Comparison of ENCODE assay signal across 30 cellular contexts in genomic region chr3:161455962-161456361, GRCh38. TPM values are rescaled to one million over a fixed set of nuclear protein-coding genes. Genes with fewer than 3 reads are reported as not detected.
"Had no signal": no experiment of that assay in that cellular context is flagged by ENCODE, and none has a peak within 500 bp of the region (broad histone marks: within the 10 kb centered on the region; RNA-seq: fewer than 3 reads in every experiment).

No MANE protein-coding gene starts in this region.

- H3K4me1 ChIP-seq: stomach, suprapubic skin, testis, thyroid gland, tibial artery, tibial nerve, transverse colon, upper lobe of left lung, upper lobe of right lung, uterus, vagina had no signal

- DNase-seq: stimulated activated CD4-positive, alpha-beta T cell treated with anti-CD3 and anti-CD28 coated beads, Interleukin-2, amount 100 ng/mL, for 48 hours; stimulated activated CD4-positive, alpha-beta T cell treated with anti-CD3 and anti-CD28 coated beads, Interleukin-4, amount 100 ng/mL, for 1 hour; stimulated activated CD4-positive, alpha-beta T cell treated with anti-CD3 and anti-CD28 coated beads, Interleukin-4, amount 100 ng/mL, for 24 hours; stimulated activated CD4-positive, alpha-beta T cell treated with anti-CD3 and anti-CD28 coated beads, Interleukin-4, amount 100 ng/mL, for 4 hours; stimulated activated CD8-positive, alpha-beta memory T cell treated with anti-CD3 and anti-CD28 coated beads, Interleukin-4, amount 100 ng/mL, for 48 hours; stimulated activated naive B cell treated with anti-CD40 and anti-IgM and Interleukin-4, amounts not matched to agents 10 μg/mL and 1 μg/mL and 100 μg/mL, for 72 hours; stimulated activated naive CD4-positive, alpha-beta T cell; stimulated activated naive CD4-positive, alpha-beta T cell treated with Interleukin-2 at 50 U/mL for 16 hours; stimulated activated naive CD8-positive, alpha-beta T cell treated with anti-CD3 and anti-CD28 coated beads, Interleukin-15, amount 100 ng/mL, for 72 hours; stimulated activated naive CD8-positive, alpha-beta T cell treated with anti-CD3 and anti-CD28 coated beads, Interleukin-15, Interleukin-2, amounts not matched to agents 100 U/mL and 50 U/mL, for 24 hours; stomach; substantia nigra; testis; thyroid gland; tibial artery; transverse colon; trophoblast cell; upper lobe of left lung; upper lobe of right lung; uterus had no signal

- H3K27ac ChIP-seq: stomach, suprapubic skin, testis, thoracic aorta, thyroid gland, tibial artery, tibial nerve, transverse colon, upper lobe of left lung, upper lobe of right lung, uterus, vagina had no signal

- ATAC-seq: stimulated activated effector memory CD8-positive, alpha-beta T cell treated with anti-CD3 and anti-CD28 coated beads, Interleukin-12 subunit alpha, Interleukin-12 subunit beta, amount 100 ng/mL, for 72 hours; stimulated activated memory B cell treated with anti-CD40 and anti-IgM and Interleukin-4, amounts not matched to agents 10 μg/mL and 1 μg/mL and 100 μg/mL, for 72 hours; stimulated activated naive B cell treated with anti-CD40 and anti-IgM and Interleukin-4, amounts not matched to agents 10 μg/mL and 1 μg/mL and 100 μg/mL, for 72 hours; stimulated activated naive CD8-positive, alpha-beta T cell treated with anti-CD3 and anti-CD28 coated beads, Interleukin-15, amount 100 ng/mL, for 72 hours; stimulated activated naive CD8-positive, alpha-beta T cell treated with anti-CD3 and anti-CD28 coated beads, Interleukin-15, Interleukin-2, amounts not matched to agents 100 U/mL and 50 U/mL, for 24 hours; upper lobe of right lung had no signal

- H3K27me3 ChIP-seq: stomach, suprapubic skin, testis, thyroid gland, tibial artery, tibial nerve, transverse colon, upper lobe of left lung, upper lobe of right lung, uterus, vagina had no signal

- H3K9me3 ChIP-seq: stomach, suprapubic skin, testis, thyroid gland, tibial artery, transverse colon, upper lobe of left lung, upper lobe of right lung, uterus, vagina had no signal

- H3K4me3 ChIP-seq: stomach, suprapubic skin, testis, thoracic aorta, thyroid gland, tibial artery, tibial nerve, transverse colon, upper lobe of left lung, upper lobe of right lung, uterus, vagina had no signal

- H3K36me3 ChIP-seq: stomach, suprapubic skin, thoracic aorta, thyroid gland, tibial artery, tibial nerve, transverse colon, upper lobe of left lung, upper lobe of right lung, uterus, vagina had no signal

RNA-seq across cellular contexts. Expression of gene OTOL1, which starts 40.6 kb away (rescaled TPM):
- total RNA-seq: stomach, subcutaneous adipose tissue, suprapubic skin, temporal lobe, testis, thoracic aorta, thyroid gland, tibial nerve, transverse colon, upper lobe of left lung, upper lobe of right lung, ureter, urinary bladder, uterus, vagina had no signal
- polyA plus RNA-seq: stomach, urinary bladder had no signal
